Comparison of ENCODE assay signal across 1 cellular context in the genomic region with DNA sequence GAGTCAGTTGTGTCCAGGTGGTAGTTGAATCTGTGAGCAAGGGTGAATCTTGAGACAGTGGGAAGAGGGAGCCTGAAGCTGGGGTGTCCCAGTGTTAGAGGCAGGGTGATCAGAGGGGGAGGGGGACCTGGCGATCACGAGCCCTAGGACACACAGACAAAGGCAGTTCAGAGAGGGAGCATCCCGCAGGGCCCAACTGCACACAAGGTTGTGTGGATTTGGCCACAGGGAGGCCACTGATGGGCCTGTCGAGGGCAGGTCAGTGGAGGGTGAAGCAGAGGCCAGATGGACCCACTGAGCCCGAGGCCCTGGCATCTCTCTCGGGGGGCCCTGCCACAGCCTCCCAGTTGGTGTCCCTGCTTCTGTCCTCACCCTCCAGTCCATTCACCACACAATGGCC.
TF ChIP-seq lines count a peak whose summit lies in the region.

No MANE protein-coding gene starts in this region.

TF ChIP-seq in H1, 55 proteins besides CTCF, POLR2A, EP300 and RAD21:
- TF ChIP-seq TEAD4 (IDR thresholded peaks at IDR 0.05; ENCODE audit: low read depth, low read length) (no peak), SIN3A (conservative IDR thresholded peaks at IDR 0.05 in 1 of 2, IDR thresholded peaks at IDR 0.05 in 1 of 2; ENCODE audit: low read depth in 1 of 2, low read length in 2 of 2) (no peak), CTBP2 (IDR thresholded peaks at IDR 0.05; ENCODE audit: borderline replicate concordance, insufficient read depth, insufficient read length, low read length) (no peak), TCF12 (IDR thresholded peaks at IDR 0.05; ENCODE audit: low read depth, low read length) (no peak), POLR2AphosphoS5 (IDR thresholded peaks at IDR 0.05; ENCODE audit: low read depth, low read length) (no peak), PHF8 (conservative IDR thresholded peaks at IDR 0.05; ENCODE audit: low read depth, low read length) (no peak), HDAC6 (IDR thresholded peaks at IDR 0.05; ENCODE audit: low read depth, low read length) (no peak), YY1 (IDR thresholded peaks at IDR 0.05; ENCODE audit: low read depth, low read length) (no peak), FOSL1 (IDR thresholded peaks at IDR 0.05; ENCODE audit: insufficient read depth, low read depth, low read length) (no peak), HDAC2 (IDR thresholded peaks at IDR 0.05; ENCODE audit: borderline replicate concordance in 1 of 2, low read depth in 2 of 2, low read length in 2 of 2) (no peak), RFX5 (IDR thresholded peaks at IDR 0.05; ENCODE audit: borderline replicate concordance, low read depth, low read length) (no peak), SP1 (IDR thresholded peaks at IDR 0.05; ENCODE audit: low read depth, low read length) (no peak), TAF7 (optimal IDR thresholded peaks at IDR 0.05; ENCODE audit: borderline replicate concordance, low read depth, low read length) (no peak), NRF1 (IDR thresholded peaks at IDR 0.05; ENCODE audit: low read depth, low read length) (no peak), JUN (IDR thresholded peaks at IDR 0.05; ENCODE audit: low read depth, low read length) (no peak), BCL11A (IDR thresholded peaks at IDR 0.05; ENCODE audit: low read depth in 2 of 2, low read length in 2 of 2) (no peak)
- TF ChIP-seq, protein P1, sequence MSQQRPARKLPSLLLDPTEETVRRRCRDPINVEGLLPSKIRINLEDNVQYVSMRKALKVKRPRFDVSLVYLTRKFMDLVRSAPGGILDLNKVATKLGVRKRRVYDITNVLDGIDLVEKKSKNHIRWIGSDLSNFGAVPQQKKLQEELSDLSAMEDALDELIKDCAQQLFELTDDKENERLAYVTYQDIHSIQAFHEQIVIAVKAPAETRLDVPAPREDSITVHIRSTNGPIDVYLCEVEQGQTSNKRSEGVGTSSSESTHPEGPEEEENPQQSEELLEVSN (IDR thresholded peaks at IDR 0.05) = no peak
- TF ChIP-seq, protein P2, sequence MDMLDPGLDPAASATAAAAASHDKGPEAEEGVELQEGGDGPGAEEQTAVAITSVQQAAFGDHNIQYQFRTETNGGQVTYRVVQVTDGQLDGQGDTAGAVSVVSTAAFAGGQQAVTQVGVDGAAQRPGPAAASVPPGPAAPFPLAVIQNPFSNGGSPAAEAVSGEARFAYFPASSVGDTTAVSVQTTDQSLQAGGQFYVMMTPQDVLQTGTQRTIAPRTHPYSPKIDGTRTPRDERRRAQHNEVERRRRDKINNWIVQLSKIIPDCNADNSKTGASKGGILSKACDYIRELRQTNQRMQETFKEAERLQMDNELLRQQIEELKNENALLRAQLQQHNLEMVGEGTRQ (IDR thresholded peaks at IDR 0.05; ENCODE audit: low read length) = no peak
